16 cellular contexts compared by ENCODE assay signal in the genomic region with DNA sequence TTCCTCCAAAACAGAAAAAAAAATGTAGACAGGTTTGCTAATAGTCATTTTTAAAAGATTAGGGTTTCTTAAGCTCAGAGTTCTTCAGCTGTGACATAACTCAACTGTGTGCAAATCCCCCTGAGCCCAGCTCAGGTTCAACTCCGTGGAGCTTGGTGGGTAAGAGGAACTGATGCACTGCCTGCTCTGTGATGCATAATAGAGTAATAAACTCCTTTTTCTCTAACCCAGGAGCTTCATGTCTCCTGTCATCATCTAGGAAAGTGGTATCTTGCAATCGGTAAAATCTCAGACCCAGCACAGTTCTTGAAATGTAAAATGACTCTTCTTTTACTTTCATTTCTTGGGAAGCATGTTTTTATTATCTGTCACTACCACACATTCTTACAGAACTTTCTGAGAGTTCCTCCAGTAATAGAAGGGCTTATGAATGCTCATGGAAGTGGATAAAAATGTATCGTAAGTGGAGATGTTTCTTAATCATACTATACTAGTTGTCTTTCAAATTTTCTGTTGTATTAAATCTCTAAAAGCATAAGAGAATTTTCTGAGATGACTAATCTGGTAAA.
DNase-seq lines count a peak whose midpoint lies in the region; ATAC-seq and TF ChIP-seq lines count a peak whose summit lies in the region.
"Had no signal": no experiment of that assay in that cellular context is flagged by ENCODE, and none has a peak within 500 bp of the region (broad histone marks: within the 10 kb centered on the region; RNA-seq: fewer than 3 reads in every experiment).

No MANE protein-coding gene starts in this region.

- no peak overlapping the region for H3K27ac Mint-ChIP-seq in naive B cell
- H3K27ac Mint-ChIP-seq in nephron progenitor cell: no peak overlapping the region

- peak overlapping the region; percentile 62 for H3K9ac ChIP-seq in adipocyte (ENCODE audit: low read length)

- H3K4me1 Mint-ChIP-seq in naive B cell (peaks cover 0 to 5% (median 5%) of the 10 kb centered on the region in 3 donors), nephron progenitor cell (no peaks in the 10 kb centered on the region)
- H3K4me1 Mint-ChIP-seq: CD14-positive monocyte had no signal

- TF ChIP-seq CTCF in BJ (IDR thresholded peaks at IDR 0.05; ENCODE audit: insufficient read depth, low read depth, low read length) (no peak), nephron progenitor cell (IDR thresholded peaks at IDR 0.05) (no peak)

- H3K4me3 Mint-ChIP-seq in naive B cell (peak overlapping the region in 1 of 8 donors; percentile 29), nephron progenitor cell (no peak overlapping the region)
- H3K4me3 Mint-ChIP-seq: CD14-positive monocyte had no signal

- DNase-seq in BJ (ENCODE audit: low read depth) (no peak), HT1080 (ENCODE audit: low read depth) (peak; percentile 9), adipocyte (ENCODE audit: low read depth) (peak; percentile 35), naive B cell (no peak), nephron progenitor cell (no peak)
- DNase-seq in stimulated activated CD4-positive, alpha-beta T cell treated with anti-CD3 and anti-CD28 coated beads, Interleukin-4, amount 100 ng/mL, for 24 hours: no peak
- no peak for DNase-seq in central memory CD4-positive, alpha-beta T cell
- DNase-seq: activated T-cell treated with anti-CD3 and anti-CD28 coated beads, Interleukin-2, amount 50 U/mL, for 1 hour; amygdala; left ventricle myocardium superior; NCI-H1436; NCI-H526 treated with DMSO at 0.1 percent for 48 hours; occipital lobe had no signal

- no peaks in the 10 kb centered on the region for H3K9me3 ChIP-seq in adipocyte (ENCODE audit: control insufficient read depth, low read length)
- H3K9me3 ChIP-seq: SJCRH30 had no signal

- peaks cover 8% of the 10 kb centered on the region for H3K4me1 ChIP-seq in adipocyte (ENCODE audit: control insufficient read depth, insufficient read depth, low read length)
- H3K4me1 ChIP-seq: SJCRH30 had no signal

- POLR2A ChIA-PET in BJ (lab: Charles Lee): no interaction called here

- H3K27me3 ChIP-seq in BJ (ENCODE audit: control insufficient read depth, insufficient read depth, low read length) (no peaks in the 10 kb centered on the region), adipocyte (replicated peaks; ENCODE audit: control insufficient read depth, insufficient read depth, low read length) (no peaks in the 10 kb centered on the region)
- H3K27me3 ChIP-seq: SJCRH30 had no signal

- H3K36me3 Mint-ChIP-seq in naive B cell: no peaks in the 10 kb centered on the region
- H3K36me3 Mint-ChIP-seq in nephron progenitor cell (ENCODE audit: low read depth): no peaks in the 10 kb centered on the region
- H3K36me3 Mint-ChIP-seq: CD14-positive monocyte had no signal

- H3K4me3 ChIP-seq in BJ (ENCODE audit: low read depth, low read length): 0 out of 2 replicates have a peak overlapping the region, but pooled peaks have one; percentile 13
- H3K4me3 ChIP-seq in adipocyte (ENCODE audit: low read length): peak overlapping the region; percentile 81
- H3K4me3 ChIP-seq: SJCRH30 had no signal

- peak; percentile 66 to 92 for ATAC-seq in naive B cell (ENCODE audit: low read depth in 2 of 2)
- no peak for ATAC-seq in GM18519 (IDR thresholded peaks at IDR 0.05; ENCODE audit: low FRiP score, unreplicated experiment)
- ATAC-seq: left ventricle myocardium superior had no signal

- H3K27me3 Mint-ChIP-seq in naive B cell (no peaks in the 10 kb centered on the region), nephron progenitor cell (ENCODE audit: low read depth, poor library complexity) (no peaks in the 10 kb centered on the region)

- H3K36me3 ChIP-seq in BJ (ENCODE audit: control insufficient read depth, insufficient read depth, low read length) (no peaks in the 10 kb centered on the region), adipocyte (ENCODE audit: control insufficient read depth, insufficient read depth, low read length, severe bottlenecking) (no peaks in the 10 kb centered on the region)
- H3K36me3 ChIP-seq: SJCRH30 had no signal

- CTCF ChIA-PET in BJ (lab: Yijun Ruan, JAX): no interaction called here

- H3K9me3 Mint-ChIP-seq in naive B cell (peaks cover 0 to 2% (median 0%) of the 10 kb centered on the region in 7 donors), nephron progenitor cell (peaks cover 15% of the 10 kb centered on the region)

Comparison
In these comparisons a context has a peak if more than half of its experiments do, and no peak if none do; other contexts are left out.
1. DNase-seq: peak in HT1080 (single experiment) and adipocyte (single experiment); none in BJ (single experiment), naive B cell (single experiment), stimulated activated CD4-positive, alpha-beta T cell treated with anti-CD3 and anti-CD28 coated beads, Interleukin-4, amount 100 ng/mL, for 24 hours (single experiment), central memory CD4-positive, alpha-beta T cell (single experiment) and nephron progenitor cell (single experiment).